In the genomic region with DNA sequence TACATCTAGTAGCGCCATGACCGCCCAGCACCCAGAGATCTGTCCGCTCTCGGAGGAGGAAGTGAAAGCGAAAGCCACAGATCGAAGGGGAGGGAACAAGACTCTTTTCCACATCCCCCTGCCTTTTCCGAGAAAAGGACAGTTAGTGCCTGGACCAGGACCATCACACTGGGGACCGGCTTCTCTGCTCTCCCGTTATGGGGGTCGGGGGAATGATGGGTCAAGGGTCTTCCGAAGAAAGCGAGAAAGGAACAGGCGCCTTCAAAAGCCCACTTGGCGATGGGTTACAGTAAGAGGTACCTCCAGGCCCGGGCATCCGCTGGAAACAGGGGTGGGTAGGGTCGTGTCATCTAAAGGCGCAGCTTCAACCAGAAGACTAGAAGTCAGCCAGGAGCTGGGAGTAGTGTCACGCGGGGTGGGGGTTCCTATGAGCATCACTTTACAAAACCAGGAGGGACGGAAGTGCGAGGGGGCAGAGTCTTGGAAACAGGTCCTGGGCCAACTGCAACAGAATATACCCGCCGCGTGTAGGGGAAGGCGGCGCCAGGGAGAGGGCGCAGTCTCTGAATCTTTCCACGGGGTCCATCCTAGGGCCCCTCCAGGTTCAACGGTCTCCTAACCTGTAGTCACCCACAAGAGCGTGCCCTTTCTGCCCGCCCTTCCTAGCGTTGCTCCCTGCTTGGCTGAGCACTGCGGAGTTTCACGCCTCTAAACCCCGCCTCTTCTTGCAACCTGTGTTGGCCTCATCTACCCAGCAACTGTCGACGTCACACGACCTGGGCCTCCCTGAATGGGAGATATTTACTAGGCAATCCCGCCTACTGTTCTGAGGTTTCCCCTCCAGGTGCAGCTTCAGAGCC, we compare ENCODE assay signal across 8 cellular contexts. TPM values are rescaled to one million over a fixed set of nuclear protein-coding genes. Genes with fewer than 3 reads are reported as not detected.
DNase-seq lines count a peak whose midpoint lies in the region; ATAC-seq and TF ChIP-seq lines count a peak whose summit lies in the region.

A gene (minus strand): TSS at position 69 of the 860 bp plus-strand sequence. CDS start 51 bp downstream, at position 18.

- TF ChIP-seq CTCF in right atrium auricular region (IDR thresholded peaks at IDR 0.05): peak; percentile 26 to 51
- TF ChIP-seq CTCF in psoas muscle (IDR thresholded peaks at IDR 0.05): peak; percentile 21

- H3K9me3 ChIP-seq in right atrium auricular region: no peaks in the 10 kb centered on the region
- no peaks in the 10 kb centered on the region for H3K9me3 ChIP-seq in psoas muscle

- ATAC-seq in GM18499 (IDR thresholded peaks at IDR 0.05; ENCODE audit: insufficient read depth, unreplicated experiment) (peak; percentile 46), HG02938 (IDR thresholded peaks at IDR 0.05; ENCODE audit: unreplicated experiment) (peak; percentile 76), psoas muscle (peak; percentile 97 to 99 (median 98))

- intact Hi-C loops in psoas muscle (cut with DNase I): no loop called here

- peak within 1 kb of the TSS; percentile 78 for H3K27ac ChIP-seq in angular gyrus (ENCODE audit: low read depth, low read length)
- H3K27ac ChIP-seq in right atrium auricular region: peak within 1 kb of the TSS; percentile 94 to 95
- peak within 1 kb of the TSS; percentile 74 for H3K27ac ChIP-seq in psoas muscle
- peak within 1 kb of the TSS; percentile 90 for H3K27ac ChIP-seq in urinary bladder (ENCODE audit: low read depth)

- H3K27me3 ChIP-seq in right atrium auricular region (no peaks in the 10 kb centered on the region), psoas muscle (ENCODE audit: insufficient read depth in 3 of 3, low read length in 2 of 3) (no peaks in the 10 kb centered on the region)

- H3K4me1 ChIP-seq in right atrium auricular region (peaks cover 0 to 25% of the 10 kb centered on the region in 2 donors), psoas muscle (peaks cover 4% of the 10 kb centered on the region), urinary bladder (ENCODE audit: insufficient read depth) (no peaks in the 10 kb centered on the region)

- peak within 1 kb of the TSS; percentile 70 to 73 for H3K4me3 ChIP-seq in right atrium auricular region
- peak within 1 kb of the TSS; percentile 69 for H3K4me3 ChIP-seq in psoas muscle
- peak within 1 kb of the TSS; percentile 87 for H3K4me3 ChIP-seq in urinary bladder (ENCODE audit: low read depth, low read length)

- 0 to 1% (median 0%) methylated on average over 37 to 40 of the region's 40 CpGs for WGBS in psoas muscle, 3 donors
- WGBS in urinary bladder: under 1% methylated on average over 40 of the region's 40 CpGs

- DNase-seq in NCI-H187 (lab: John Stamatoyannopoulos, UW) (peak; percentile 90 to 92), T-helper 2 cell (peak; percentile 81 to 98 (median 97)), right atrium auricular region (ENCODE audit: low spot score) (peak; percentile 98), psoas muscle (peak; percentile 93 to 97)

- H3K36me3 ChIP-seq in right atrium auricular region (peaks cover 48% of the 10 kb centered on the region), psoas muscle (ENCODE audit: insufficient read depth in 1 of 2, low read depth in 1 of 2) (peaks cover 2 to 45% of the 10 kb centered on the region in 2 donors), urinary bladder (ENCODE audit: insufficient read depth) (no peaks in the 10 kb centered on the region)

RNA-seq across cellular contexts. Expression of the gene that starts here (rescaled TPM):
- total RNA-seq in right atrium auricular region: 10 to 100 TPM; 15.4 to 29.2 TPM
- total RNA-seq in psoas muscle: 10 to 100 TPM in 3 of 4 donors, 1 to 10 TPM in 1; 7.0 to 10.8 (median 10.2) TPM
- polyA plus RNA-seq in psoas muscle: 10 to 100 TPM in 2 of 3 donors, 1 to 10 TPM in 1; 7.7 to 19.2 (median 14.2) TPM
- 24.9 TPM for total RNA-seq in urinary bladder
- polyA plus RNA-seq in urinary bladder: 82.0 TPM

Comparison
In these comparisons a context has a peak if more than half of its experiments do, and no peak if none do; other contexts are left out.
1. Peak in every context shown above with its lines: DNase-seq, ATAC-seq, H3K4me3 ChIP-seq and H3K27ac ChIP-seq.
2. ATAC-seq: peak in every context shown above with its lines; median percentile 98 in psoas muscle; 76 in HG02938; 46 in GM18499.